ENCODE assay signal across 10 cellular contexts in genomic region chr20:17964073-17964472, GRCh38. TPM values are rescaled to one million over a fixed set of nuclear protein-coding genes. Genes with fewer than 3 reads are reported as not detected.
DNase-seq lines count a peak whose midpoint lies in the region; ATAC-seq and TF ChIP-seq lines count a peak whose summit lies in the region.
"Had no signal": no experiment of that assay in that cellular context is flagged by ENCODE, and none has a peak within 500 bp of the region (broad histone marks: within the 10 kb centered on the region; RNA-seq: fewer than 3 reads in every experiment).

No MANE protein-coding gene starts in this region.

- CTCF ChIA-PET in OCI-LY7 (lab: Charles Lee; ENCODE audit: unreplicated experiment): interaction anchor here (1.6 kb wide), 1 partner anchor 24 kb away, joined by 3 read pairs; no protein-coding TSS in a partner anchor

- peak overlapping the region; percentile 74 for H3K27ac Mint-ChIP-seq in T-helper 2 cell treated with Interferon-gamma antibody and Interleukin-4, amounts not matched to agents 5 μg/mL and 100 μg/mL, for 36 hours
- peak overlapping the region; percentile 86 to 95 for H3K27ac Mint-ChIP-seq in effector memory CD8-positive, alpha-beta T cell

- POLR2A ChIA-PET in OCI-LY7 (lab: Charles Lee): interaction anchor here (0.9 to 1.5 kb wide), 3 partner anchors 11 to 23 kb away, joined by 3 read pairs; no protein-coding TSS in a partner anchor

- TF ChIP-seq CTCF in OCI-LY7 (conservative IDR thresholded peaks at IDR 0.05; ENCODE audit: low read length): no peak

- peaks cover 65% of the 10 kb centered on the region for H3K36me3 Mint-ChIP-seq in T-helper 2 cell treated with Interferon-gamma antibody and Interleukin-4, amounts not matched to agents 5 μg/mL and 100 μg/mL, for 36 hours (ENCODE audit: low read depth)
- H3K36me3 Mint-ChIP-seq in effector memory CD8-positive, alpha-beta T cell (ENCODE audit: insufficient read depth): peaks cover 34% of the 10 kb centered on the region

- no peaks in the 10 kb centered on the region for H3K27me3 Mint-ChIP-seq in T-helper 2 cell treated with Interferon-gamma antibody and Interleukin-4, amounts not matched to agents 5 μg/mL and 100 μg/mL, for 36 hours (ENCODE audit: low read depth)
- no peaks in the 10 kb centered on the region for H3K27me3 Mint-ChIP-seq in effector memory CD8-positive, alpha-beta T cell

- peak overlapping the region; percentile 92 for H3K4me2 ChIP-seq in OCI-LY7 (ENCODE audit: low read length)

- peaks cover 93% of the 10 kb centered on the region for H3K36me3 ChIP-seq in OCI-LY7 (ENCODE audit: insufficient read depth, low read length)

- H3K9me3 Mint-ChIP-seq in T-helper 2 cell treated with Interferon-gamma antibody and Interleukin-4, amounts not matched to agents 5 μg/mL and 100 μg/mL, for 36 hours: no peaks in the 10 kb centered on the region
- no peaks in the 10 kb centered on the region for H3K9me3 Mint-ChIP-seq in effector memory CD8-positive, alpha-beta T cell

- no peak for ATAC-seq in effector memory CD8-positive, alpha-beta T cell (replicated peaks)

- H2AFZ ChIP-seq in OCI-LY7 (ENCODE audit: low read length): no peak overlapping the region

- H3K4me3 ChIP-seq in OCI-LY7 (ENCODE audit: low read depth, low read length, poor library complexity, severe bottlenecking) (peak overlapping the region; percentile 97), skin epidermis (no peak overlapping the region)

- DNase-seq in T-helper 2 cell treated with Interferon-gamma antibody and Interleukin-4, amounts not matched to agents 5 μg/mL and 100 μg/mL, for 36 hours (ENCODE audit: low spot score): no peak
- DNase-seq in T-helper 2 cell: no peak
- no peak for DNase-seq in OCI-LY7 (ENCODE audit: low spot score)
- no peak for DNase-seq in effector memory CD8-positive, alpha-beta T cell
- no peak for DNase-seq in NOMO-1 (lab: John Stamatoyannopoulos, UW; ENCODE audit: unreplicated experiment in 2 of 2)
- DNase-seq in NCI-H1930 (lab: John Stamatoyannopoulos, UW): no peak
- DNase-seq in DMS79 (lab: John Stamatoyannopoulos, UW): no peak
- DNase-seq: NCI-H1105; stimulated activated CD4-positive, alpha-beta T cell treated with anti-CD3 and anti-CD28 coated beads, Interleukin-2, amount 100 ng/mL, for 24 hours had no signal

- H3K79me2 ChIP-seq in OCI-LY7 (ENCODE audit: insufficient read depth, low read depth, low read length): peaks cover 96% of the 10 kb centered on the region

- peak overlapping the region; percentile 89 for H3K4me3 Mint-ChIP-seq in T-helper 2 cell treated with Interferon-gamma antibody and Interleukin-4, amounts not matched to agents 5 μg/mL and 100 μg/mL, for 36 hours
- peak overlapping the region; percentile 94 to 98 for H3K4me3 Mint-ChIP-seq in effector memory CD8-positive, alpha-beta T cell

- H4K20me1 ChIP-seq in OCI-LY7 (ENCODE audit: insufficient read depth, low read length): peaks cover 77% of the 10 kb centered on the region

- no peaks in the 10 kb centered on the region for H3K9me2 ChIP-seq in OCI-LY7 (ENCODE audit: insufficient read depth, low read length)

- H3K27ac ChIP-seq in OCI-LY7 (ENCODE audit: low read depth, low read length, poor library complexity, severe bottlenecking) (peak overlapping the region; percentile 95), skin epidermis (peak overlapping the region in 14 of 21 experiments; percentile 2 to 98 (median 51))

- intact Hi-C loops in OCI-LY7 (cut with micrococcal nuclease; ENCODE audit: unreplicated experiment): loop anchor here (10.0 kb wide), 1 partner anchor 541 kb away; the partner anchor contains the start of gene SEC23B

- H3K4me1 Mint-ChIP-seq in T-helper 2 cell treated with Interferon-gamma antibody and Interleukin-4, amounts not matched to agents 5 μg/mL and 100 μg/mL, for 36 hours (ENCODE audit: low read depth): peaks cover 57% of the 10 kb centered on the region
- peaks cover 77 to 79% of the 10 kb centered on the region in 2 donors for H3K4me1 Mint-ChIP-seq in effector memory CD8-positive, alpha-beta T cell (ENCODE audit: low read depth in 2 of 2)

- no TSS peak for BruUV-seq in OCI-LY7 (replicated peaks; lab: Mats Ljungman, UMichigan)

- no peaks in the 10 kb centered on the region for H3K9me3 ChIP-seq in OCI-LY7 (ENCODE audit: low read length)

- H3K4me1 ChIP-seq in OCI-LY7 (ENCODE audit: insufficient read depth, low read length, poor library complexity, severe bottlenecking): peaks cover 68% of the 10 kb centered on the region

RNA-seq across cellular contexts. Expression of gene SNX5, which starts 4.5 kb away (rescaled TPM):
- 183 and 204 TPM in 2 replicates for total RNA-seq in OCI-LY7 (2014; rRNA removed; shearing (Covaris generic))
- total RNA-seq in OCI-LY7 (2022): 263 and 274 TPM in 2 replicates

RNA-seq across cellular contexts. Expression of gene MGME1, which starts 4.7 kb away (rescaled TPM):
- 46.6 and 47.8 TPM in 2 replicates for total RNA-seq in OCI-LY7 (2014; rRNA removed; shearing (Covaris generic))
- total RNA-seq in OCI-LY7 (2022): 75.6 and 80.1 TPM in 2 replicates
